ENCODE assay signal across 17 cellular contexts in genomic region chr2:69074926-69075325, GRCh38.
DNase-seq lines count a peak whose midpoint lies in the region; ATAC-seq and TF ChIP-seq lines count a peak whose summit lies in the region.
"Had no signal": no experiment of that assay in that cellular context is flagged by ENCODE, and none has a peak within 500 bp of the region (broad histone marks: within the 10 kb centered on the region; RNA-seq: fewer than 3 reads in every experiment).

No MANE protein-coding gene starts in this region.

- ATAC-seq in aorta (ENCODE audit: low FRiP score) = no peak
- no peak for ATAC-seq in GM19452 (IDR thresholded peaks at IDR 0.05; ENCODE audit: unreplicated experiment)
- ATAC-seq in GM18498 (IDR thresholded peaks at IDR 0.05; ENCODE audit: unreplicated experiment) = no peak
- ATAC-seq: HCT116 had no signal

- 65 to 67% methylated on average over 4 of the region's 4 CpGs for WGBS in aorta, 2 donors

- no peak for TF ChIP-seq POLR2A in vagina (IDR thresholded peaks at IDR 0.05)

- peak overlapping the region; percentile 39 to 80 for H3K27ac ChIP-seq in coronary artery
- H3K27ac ChIP-seq in aorta (ENCODE audit: low read depth in 1 of 2, low read length in 2 of 2) = peak overlapping the region; percentile 51 to 61
- H3K27ac ChIP-seq in vagina = no peak overlapping the region
- H3K27ac ChIP-seq: C4-2B had no signal

- no peaks in the 10 kb centered on the region for H3K9me3 ChIP-seq in aorta (ENCODE audit: control insufficient read depth, low read length)
- no peaks in the 10 kb centered on the region for H3K9me3 ChIP-seq in vagina
- H3K9me3 ChIP-seq: Caco-2 had no signal

- H3K4me3 Mint-ChIP-seq in mesothelial cell of epicardium = no peak overlapping the region
- H3K4me3 Mint-ChIP-seq: CD4-positive, alpha-beta T cell; HFFc6; IgD-negative memory B cell had no signal

- TF ChIP-seq CTCF in coronary artery (IDR thresholded peaks at IDR 0.05) (no peak), mesothelial cell of epicardium (IDR thresholded peaks at IDR 0.05; ENCODE audit: unreplicated experiment) (no peak), vagina (IDR thresholded peaks at IDR 0.05) (no peak)

- peak overlapping the region; percentile 6 for H3K27ac Mint-ChIP-seq in mesothelial cell of epicardium
- H3K27ac Mint-ChIP-seq: CD4-positive, alpha-beta T cell; IgD-negative memory B cell had no signal

- peaks cover 38% of the 10 kb centered on the region for H3K36me3 Mint-ChIP-seq in mesothelial cell of epicardium
- H3K36me3 Mint-ChIP-seq: IgD-negative memory B cell had no signal

- H3K36me3 ChIP-seq in aorta (ENCODE audit: control insufficient read depth in 1 of 2, insufficient read depth in 2 of 2, low read length in 1 of 2) (peaks cover 4 to 10% of the 10 kb centered on the region in 2 donors), vagina (peaks cover 0 to 16% of the 10 kb centered on the region in 2 donors)

- DNase-seq in NCI-H526 treated with DMSO at 0.1 percent for 48 hours (lab: John Stamatoyannopoulos, UW) (peak; percentile 35), coronary artery (ENCODE audit: low spot score) (no peak), mesothelial cell of epicardium (ENCODE audit: low spot score in 2 of 2, unreplicated experiment in 2 of 2) (no peak), aorta (no peak), vagina (ENCODE audit: extremely low spot score in 2 of 2) (no peak), HuH-7 (ENCODE audit: low spot score) (no peak)
- DNase-seq: AML-193; Caco-2; CD4-positive, alpha-beta T cell; GOT3; H7; HFFc6 had no signal

- H3K4me1 ChIP-seq in aorta (ENCODE audit: control insufficient read depth in 1 of 2, insufficient read depth in 2 of 2, low read length in 2 of 2) (peaks cover 6 to 20% of the 10 kb centered on the region in 2 donors), vagina (no peaks in the 10 kb centered on the region)
- H3K4me1 ChIP-seq: Caco-2 had no signal

- intact Hi-C loops in aorta (cut with DNase I) (loop anchor here in 1 of 2 donors (5.0 kb wide), 1 partner anchor 232 kb away; no protein-coding TSS in a partner anchor), vagina (cut with DNase I) (no loop called here)

- peaks cover 16% of the 10 kb centered on the region for H3K4me1 Mint-ChIP-seq in mesothelial cell of epicardium

- no peaks in the 10 kb centered on the region for H3K9me3 Mint-ChIP-seq in mesothelial cell of epicardium
- H3K9me3 Mint-ChIP-seq: CD4-positive, alpha-beta T cell; HFFc6; IgD-negative memory B cell had no signal

- H3K27me3 Mint-ChIP-seq in mesothelial cell of epicardium (ENCODE audit: low read depth) = no peaks in the 10 kb centered on the region

- H3K4me3 ChIP-seq in coronary artery (no peak overlapping the region), aorta (ENCODE audit: low read length in 2 of 2) (no peak overlapping the region), vagina (no peak overlapping the region)

- H3K27me3 ChIP-seq in aorta (ENCODE audit: control insufficient read depth in 1 of 2, insufficient read depth in 2 of 2, low read length in 1 of 2) (no peaks in the 10 kb centered on the region), vagina (no peaks in the 10 kb centered on the region)
